In genomic region chr1:227038401-227038800, GRCh38 we compare ENCODE assay signal across 16 cellular contexts.
"Had no signal": no experiment of that assay in that cellular context is flagged by ENCODE, and none has a peak within 500 bp of the region (broad histone marks: within the 10 kb centered on the region; RNA-seq: fewer than 3 reads in every experiment).

No MANE protein-coding gene starts in this region.

- H3K4me2 ChIP-seq: smooth muscle cell had no signal

- H3K9me3 ChIP-seq: breast epithelium, tibial artery had no signal

- DNase-seq: activated B cell treated with CpG ODN at 0.5 μM for 24 hours; activated CD4-positive, alpha-beta T cell treated with anti-CD3 and anti-CD28 coated beads for 48 hours; activated CD8-positive, alpha-beta memory T cell treated with anti-CD3 and anti-CD28 coated beads, Interleukin-2, amount 50 U/mL, for 48 hours; activated gamma-delta T cell treated with Interleukin-2 at 50 U/mL for 16 hours; activated T-cell treated with anti-CD3 and anti-CD28 coated beads, Interleukin-2, amount 50 U/mL, for 72 hours; amygdala; erythroblast; foreskin melanocyte; mesendoderm; occipital lobe; right cardiac atrium; tibial artery had no signal

- ATAC-seq: activated T-cell treated with anti-CD3 and anti-CD28 coated beads, Interleukin-2, amount 50 U/mL, for 72 hours; right cardiac atrium had no signal

- H3K27ac ChIP-seq: breast epithelium, tibial artery had no signal

- H3K27me3 ChIP-seq: breast epithelium, tibial artery had no signal

- H3K4me1 ChIP-seq: breast epithelium, tibial artery had no signal

- FAIRE-seq: colon, urothelium cell line had no signal

- H3K36me3 ChIP-seq: breast epithelium had no signal

- H3K4me3 ChIP-seq: breast epithelium, smooth muscle cell, tibial artery had no signal
